12 cellular contexts compared by ENCODE assay signal in the genomic region with DNA sequence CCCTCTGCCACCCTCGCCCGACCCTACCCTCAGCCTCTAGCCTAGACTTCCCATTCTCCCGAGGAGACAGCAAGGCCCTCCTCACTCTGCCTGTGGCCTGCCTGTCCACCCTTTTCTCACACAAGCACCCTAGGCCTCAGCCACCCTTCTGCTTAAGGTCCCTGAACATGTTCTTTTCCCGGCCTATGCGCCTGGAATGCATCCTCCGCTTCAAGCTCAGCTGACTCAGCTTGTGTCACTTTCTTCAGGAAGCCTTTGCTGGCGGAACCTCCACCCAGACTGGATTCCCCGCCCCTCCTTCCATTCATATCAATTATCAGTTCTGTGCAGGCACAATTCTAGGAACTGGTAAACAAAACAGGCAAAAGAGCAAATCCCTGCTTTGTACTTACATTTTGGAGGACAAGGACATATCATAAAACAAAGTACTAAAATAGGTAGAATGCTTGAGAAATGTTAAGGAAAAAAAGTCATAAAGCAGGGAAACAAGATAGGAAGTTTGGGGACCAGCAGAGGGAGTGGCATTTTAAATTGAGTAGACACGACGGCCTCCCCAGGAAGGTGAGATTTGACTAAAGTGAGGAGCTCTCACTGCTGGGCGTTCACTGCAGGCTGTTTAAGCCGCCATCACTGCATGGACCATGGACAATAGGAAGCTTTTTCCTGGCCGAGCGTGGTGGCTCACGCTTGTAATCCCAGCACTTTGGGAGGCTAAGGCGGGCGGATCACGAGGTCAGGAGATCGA. TPM values are rescaled to one million over a fixed set of nuclear protein-coding genes. Genes with fewer than 3 reads are reported as not detected.
A peak's percentile ranks its signal among the peaks of the same experiment; 100 is the strongest.
DNase-seq lines count a peak whose midpoint lies in the region; ATAC-seq and TF ChIP-seq lines count a peak whose summit lies in the region.
"Had no signal": no experiment of that assay in that cellular context is flagged by ENCODE, and none has a peak within 500 bp of the region (broad histone marks: within the 10 kb centered on the region; RNA-seq: fewer than 3 reads in every experiment).

No MANE protein-coding gene starts in this region.

- peak overlapping the region; percentile 63; the same call in 1 of the 2 replicates for H2BK120ac ChIP-seq in IMR-90 (ENCODE audit: low read depth, low read length)

- H3K9me1 ChIP-seq in IMR-90 (ENCODE audit: insufficient read depth, low read length): peaks cover 14% of the 10 kb centered on the region

- H3K23ac ChIP-seq in IMR-90 (ENCODE audit: low read depth, low read length): peak overlapping the region; percentile 29; the same call in 1 of the 2 replicates

- no peak overlapping the region for H4K91ac ChIP-seq in IMR-90 (ENCODE audit: insufficient read depth, low read depth, low read length)

- H3K36me3 ChIP-seq in IMR-90 (ENCODE audit: control insufficient read depth, insufficient read depth, low read length) (peaks cover 24% of the 10 kb centered on the region), left ventricle myocardium inferior (peaks cover 23% of the 10 kb centered on the region)

- H3K14ac ChIP-seq in IMR-90 (replicated peaks; ENCODE audit: low read depth, low read length): no peak overlapping the region

- TF ChIP-seq RAD21 in IMR-90 (IDR thresholded peaks at IDR 0.05; ENCODE audit: low read length): no peak

- TF ChIP-seq CTCF in IMR-90 (conservative IDR thresholded peaks at IDR 0.05; ENCODE audit: low read depth, low read length) (no peak), astrocyte of the spinal cord (IDR thresholded peaks at IDR 0.05; ENCODE audit: low read depth, low read length) (no peak), left ventricle myocardium inferior (IDR thresholded peaks at IDR 0.05; ENCODE audit: borderline replicate concordance) (no peak)

- H3K18ac ChIP-seq in IMR-90 (ENCODE audit: low read depth, low read length): no peak overlapping the region

- in situ Hi-C loops in IMR-90 (cut with MboI; ENCODE audit: low sequenced_read_pairs) (loop anchor here (25.0 kb wide), 1 partner anchor 284 kb away; a partner anchor contains a TSS), astrocyte of the spinal cord (cut with HindIII; ENCODE audit: low sequenced_read_pairs) (no loop called here)

- H2BK5ac ChIP-seq in IMR-90 (ENCODE audit: low read depth, low read length, poor library complexity, severe bottlenecking): no peak overlapping the region

- H3K9ac ChIP-seq in IMR-90 (ENCODE audit: low read depth, low read length): no peak overlapping the region

- no peak overlapping the region for H3K4me2 ChIP-seq in IMR-90 (ENCODE audit: low read depth, low read length)

- H2BK15ac ChIP-seq in IMR-90 (ENCODE audit: low read depth, low read length): peak overlapping the region; percentile 31; the same call in 1 of the 3 replicates

- H3K56ac ChIP-seq in IMR-90 (ENCODE audit: extremely low read depth, insufficient read depth, low read length): no peak overlapping the region

- CTCF ChIA-PET in IMR-90 (lab: Yijun Ruan, JAX): no interaction called here

- ATAC-seq in IMR-90 (ENCODE audit: low read depth): peak; percentile 72
- ATAC-seq in HG02840 (IDR thresholded peaks at IDR 0.05; ENCODE audit: low FRiP score, unreplicated experiment): no peak
- ATAC-seq in HG03095 (IDR thresholded peaks at IDR 0.05; ENCODE audit: unreplicated experiment): no peak

- peak overlapping the region; percentile 80 for H2AFZ ChIP-seq in IMR-90 (replicated peaks; ENCODE audit: low read length, poor library complexity)

- H4K20me1 ChIP-seq in IMR-90 (ENCODE audit: insufficient read depth, low read length): no peaks in the 10 kb centered on the region

- H3K27me3 ChIP-seq in IMR-90 (ENCODE audit: control insufficient read depth, insufficient read depth, low read length) (no peaks in the 10 kb centered on the region; the same call in 1 of the 2 replicates), left ventricle myocardium inferior (ENCODE audit: low read depth) (no peaks in the 10 kb centered on the region)
- H3K27me3 ChIP-seq: adrenal gland had no signal

- WGBS in IMR-90 (ENCODE audit: extremely low coverage in 2 of 2, insufficient read length in 1 of 2), 2 experiments: 82% methylated on average over 9 of the region's 19 CpGs; no CpG with 5 or more reads in 1 of the 2 experiments

- H2BK20ac ChIP-seq in IMR-90 (ENCODE audit: low read depth, low read length): peak overlapping the region; percentile 14; the same call in 1 of the 2 replicates

- dilution Hi-C loops in IMR-90 (cut with HindIII; ENCODE audit: low sequenced_read_pairs, unreplicated experiment): no loop called here

- intact Hi-C loops in IMR-90 (cut with micrococcal nuclease): no loop called here
- intact Hi-C loops in left ventricle myocardium inferior (cut with micrococcal nuclease): no loop called here

- H3K4me1 ChIP-seq in IMR-90 (ENCODE audit: control insufficient read depth, insufficient read depth, low read length): peaks cover 2% of the 10 kb centered on the region; the same call in 1 of the 2 replicates
- H3K4me1 ChIP-seq in left ventricle myocardium inferior: peaks cover 15% of the 10 kb centered on the region
- H3K4me1 ChIP-seq: adrenal gland had no signal

- H2AK5ac ChIP-seq in IMR-90 (ENCODE audit: low read depth, low read length): no peak overlapping the region

- peak overlapping the region in 1 of 2 experiments; percentile 71; a peak in 2 of 4 replicates for H4K8ac ChIP-seq in IMR-90 (ENCODE audit: low read depth in 2 of 2, low read length in 2 of 2)

- no peak for TF ChIP-seq POLR2A in IMR-90 (IDR thresholded peaks at IDR 0.05; ENCODE audit: low read depth, low read length)

- peaks cover 0 to 29% of the 10 kb centered on the region in 2 experiments; a peak in 2 of 4 replicates for H3K79me1 ChIP-seq in IMR-90 (ENCODE audit: low read depth in 1 of 2, low read length in 2 of 2)

- H3K27ac ChIP-seq in IMR-90 (ENCODE audit: insufficient read depth, low read length): peak overlapping the region; percentile 4; the same call in 1 of the 2 replicates
- peak overlapping the region; percentile 85 for H3K27ac ChIP-seq in left ventricle myocardium inferior (replicated peaks)

- peak; percentile 74 for DNase-seq in IMR-90
- DNase-seq in astrocyte of the spinal cord (ENCODE audit: low read depth, low spot score): peak; percentile 64
- no peak for DNase-seq in left ventricle myocardium inferior
- peak; percentile 6 for DNase-seq in stimulated activated CD8-positive, alpha-beta memory T cell treated with anti-CD3 and anti-CD28 coated beads, Interleukin-4, amount 100 ng/mL, for 48 hours
- DNase-seq in globus pallidus (ENCODE audit: low spot score): no peak
- no peak for DNase-seq in SKM-1 (lab: John Stamatoyannopoulos, UW; ENCODE audit: unreplicated experiment)
- DNase-seq: activated CD4-positive, alpha-beta T cell treated with anti-CD3 and anti-CD28 coated beads, Interleukin-2, amount 50 U/mL, for 48 hours; hippocampal formation; SHP77 treated with DMSO at 0.1 percent for 48 hours had no signal

- H3K9me3 ChIP-seq in IMR-90 (ENCODE audit: control insufficient read depth, insufficient read depth, low read length) (no peaks in the 10 kb centered on the region), left ventricle myocardium inferior (replicated peaks) (no peaks in the 10 kb centered on the region)
- H3K9me3 ChIP-seq: adrenal gland had no signal

- H3K4ac ChIP-seq in IMR-90 (ENCODE audit: low read depth, low read length): peak overlapping the region; percentile 48; the same call in 1 of the 2 replicates

- H2AK9ac ChIP-seq in IMR-90 (replicated peaks; ENCODE audit: low read depth, low read length, poor library complexity): peak overlapping the region; percentile 62

- H3K4me3 ChIP-seq in IMR-90 (ENCODE audit: insufficient read depth, low read depth, low read length) (no peak overlapping the region), astrocyte of the spinal cord (ENCODE audit: low read depth, low read length) (no peak overlapping the region), left ventricle myocardium inferior (no peak overlapping the region)
- H3K4me3 ChIP-seq: adrenal gland had no signal

- BruUV-seq in IMR-90 (replicated peaks; lab: Mats Ljungman, UMichigan): no TSS peak

- POLR2A ChIA-PET in IMR-90 (lab: Charles Lee; ENCODE audit: unreplicated experiment): interaction anchor here (0.7 kb wide), 1 partner anchor 18 kb away, joined by 4 read pairs; a partner anchor contains a TSS

- peak overlapping the region; percentile 4; the same call in 1 of the 2 replicates for H4K5ac ChIP-seq in IMR-90 (ENCODE audit: low read depth, low read length)

TF ChIP-seq in IMR-90, 13 proteins besides CTCF, POLR2A, EP300 and RAD21:
- TF ChIP-seq FOS (IDR thresholded peaks at IDR 0.05; ENCODE audit: low read depth, low read length) (no peak), MAFK (IDR thresholded peaks at IDR 0.05; ENCODE audit: low read depth, low read length) (peak; percentile 48; the same call in 1 of the 2 replicates), CHD1 (IDR thresholded peaks at IDR 0.05; ENCODE audit: low read depth, low read length) (no peak)
- TF ChIP-seq, protein P1, sequence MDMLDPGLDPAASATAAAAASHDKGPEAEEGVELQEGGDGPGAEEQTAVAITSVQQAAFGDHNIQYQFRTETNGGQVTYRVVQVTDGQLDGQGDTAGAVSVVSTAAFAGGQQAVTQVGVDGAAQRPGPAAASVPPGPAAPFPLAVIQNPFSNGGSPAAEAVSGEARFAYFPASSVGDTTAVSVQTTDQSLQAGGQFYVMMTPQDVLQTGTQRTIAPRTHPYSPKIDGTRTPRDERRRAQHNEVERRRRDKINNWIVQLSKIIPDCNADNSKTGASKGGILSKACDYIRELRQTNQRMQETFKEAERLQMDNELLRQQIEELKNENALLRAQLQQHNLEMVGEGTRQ (IDR thresholded peaks at IDR 0.05; ENCODE audit: low read depth, low read length): no peak

RNA-seq across cellular contexts. Expression of a gene that starts 17.9 kb away (rescaled TPM):
- 5.4 and 6.4 TPM in 2 replicates for total RNA-seq in IMR-90 (2012; rRNA removed)
- polyA plus RNA-seq in IMR-90 (2012; rRNA removed): 38.2 and 40.4 TPM in 2 replicates
- 31.4 and 67.9 TPM in 2 replicates for polyA plus RNA-seq in IMR-90 (2012; cell fraction: cytosol; rRNA removed)
- 82.9 and 92.3 TPM in 2 replicates for polyA plus RNA-seq in IMR-90 (2012; cell fraction: nucleus; rRNA removed; ENCODE audit: low replicate concordance)
- total RNA-seq in left ventricle myocardium inferior: 5.1 TPM

RNA-seq across cellular contexts. Expression of a gene that starts 19.6 kb away (rescaled TPM):
- 30.3 and 32.8 TPM in 2 replicates for total RNA-seq in IMR-90 (2012; rRNA removed)
- 11.2 and 12.7 TPM in 2 replicates for polyA plus RNA-seq in IMR-90 (2012; rRNA removed)
- 2.4 and 3.1 TPM in 2 replicates for polyA plus RNA-seq in IMR-90 (2012; cell fraction: cytosol; rRNA removed)
- 6.1 and 45.2 TPM in 2 replicates for polyA plus RNA-seq in IMR-90 (2012; cell fraction: nucleus; rRNA removed; ENCODE audit: low replicate concordance)
- total RNA-seq in left ventricle myocardium inferior: 21.4 TPM

Comparison
In these comparisons a context has a peak if more than half of its experiments do, and no peak if none do; other contexts are left out.
1. DNase-seq: peak in IMR-90 (single experiment), astrocyte of the spinal cord (single experiment) and stimulated activated CD8-positive, alpha-beta memory T cell treated with anti-CD3 and anti-CD28 coated beads, Interleukin-4, amount 100 ng/mL, for 48 hours (single experiment); none in left ventricle myocardium inferior (single experiment), globus pallidus (single experiment) and SKM-1 (single experiment).